34 cellular contexts compared by ENCODE assay signal in the genomic region with DNA sequence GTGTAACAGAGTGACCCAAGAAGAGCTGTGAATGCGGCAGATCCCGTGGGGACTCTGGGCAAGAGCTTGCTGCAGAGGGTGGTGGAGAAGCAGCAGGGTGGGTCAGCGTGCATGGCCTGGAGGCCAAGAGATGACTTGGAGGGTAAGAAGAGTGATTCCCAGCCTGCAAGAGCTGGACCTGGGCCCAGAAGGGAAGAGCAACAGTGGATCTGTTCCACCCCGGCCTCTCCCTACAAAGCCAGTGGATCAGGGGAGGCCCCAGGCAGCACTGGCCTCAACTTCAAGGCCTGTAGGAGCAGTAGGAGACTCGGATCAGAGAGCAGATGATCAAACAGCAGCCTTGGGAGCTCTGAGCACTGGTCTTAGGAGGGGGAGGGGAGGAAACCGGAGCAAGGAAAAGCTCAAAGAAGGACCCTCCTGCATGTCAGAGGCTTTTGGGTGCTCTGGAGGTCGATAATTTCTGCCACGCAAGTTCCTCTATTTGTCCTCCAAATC. TPM values are rescaled to one million over a fixed set of nuclear protein-coding genes. Genes with fewer than 3 reads are reported as not detected.
DNase-seq lines count a peak whose midpoint lies in the region; ATAC-seq and TF ChIP-seq lines count a peak whose summit lies in the region.
"Had no signal": no experiment of that assay in that cellular context is flagged by ENCODE, and none has a peak within 500 bp of the region (broad histone marks: within the 10 kb centered on the region; RNA-seq: fewer than 3 reads in every experiment).

No MANE protein-coding gene starts in this region.

- H3K36me3 ChIP-seq in BLaER1 (no peaks in the 10 kb centered on the region), H7 (replicated peaks; ENCODE audit: control insufficient read depth, insufficient read depth, low read length) (no peaks in the 10 kb centered on the region), SK-N-MC (ENCODE audit: insufficient read depth, low read length) (no peaks in the 10 kb centered on the region), iPS-20b (ENCODE audit: insufficient read depth, low read depth, low read length) (no peaks in the 10 kb centered on the region), adrenal gland (replicated peaks in 1 of 2) (no peaks in the 10 kb centered on the region)
- H3K36me3 ChIP-seq: heart left ventricle, lower lobe of right lung, MG63, pancreas, SJSA1 had no signal

- H3K27me3 ChIP-seq in BLaER1 (peaks cover 70% of the 10 kb centered on the region), H7 (ENCODE audit: control insufficient read depth, insufficient read depth, low read length) (no peaks in the 10 kb centered on the region), iPS-20b (ENCODE audit: insufficient read depth, low read length) (peaks cover 9% of the 10 kb centered on the region; the same call in 1 of the 2 replicates), adrenal gland (peaks cover 53% of the 10 kb centered on the region)
- H3K27me3 ChIP-seq: MG63, SJSA1, testis had no signal

- POLR2A ChIA-PET in HEK293T (lab: Yijun Ruan, JAX): no interaction called here

- H3K4me3 ChIP-seq in BLaER1 (peak overlapping the region; percentile 52), H7 (ENCODE audit: insufficient read depth, low read depth, low read length) (no peak overlapping the region), SK-N-MC (peak overlapping the region; percentile 63; the same call in 1 of the 2 replicates), iPS-20b (ENCODE audit: low read length) (peak overlapping the region; percentile 60; the same call in 1 of the 2 replicates), adrenal gland (no peak overlapping the region)
- H3K4me3 ChIP-seq: heart left ventricle, lower lobe of right lung, MG63, pancreas, SJSA1, testis had no signal

- H3K9ac ChIP-seq in BLaER1: no peak overlapping the region; the same call in 1 of the 2 replicates
- H3K9ac ChIP-seq in SK-N-MC (ENCODE audit: insufficient read length): no peak overlapping the region
- no peak overlapping the region; the same call in 1 of the 2 replicates for H3K9ac ChIP-seq in iPS-20b (ENCODE audit: low read depth, low read length)

- CTCF ChIA-PET in HEK293T (lab: Yijun Ruan, JAX): interaction anchor here (0.6 kb wide), 1 partner anchor 29 kb away, joined by 3 read pairs; no protein-coding TSS in a partner anchor

- intact Hi-C loops in adrenal gland (cut with DNase I): no loop called here
- intact Hi-C loops in posterior vena cava (cut with DNase I): no loop called here

- TF ChIP-seq POLR2A in adrenal gland (IDR thresholded peaks at IDR 0.05): no peak

- peak overlapping the region; percentile 66 for H3K27ac ChIP-seq in BLaER1
- H3K27ac ChIP-seq in SK-N-MC: no peak overlapping the region
- H3K27ac ChIP-seq in iPS-20b (ENCODE audit: low read length): no peak overlapping the region
- no peak overlapping the region for H3K27ac ChIP-seq in adrenal gland
- H3K27ac ChIP-seq: C4-2B, heart left ventricle, lower lobe of right lung, pancreas, SJSA1, testis had no signal

- H3K4me2 ChIP-seq in BLaER1: peak overlapping the region; percentile 82

- 42 to 53% (median 49%) methylated on average over 5 to 8 of the region's 8 CpGs for WGBS in adrenal gland, 4 donors

- DNase-seq in H7 (peak; percentile 38), SK-N-MC (ENCODE audit: low read depth, low spot score) (no peak), adrenal gland (no peak), posterior vena cava (ENCODE audit: low spot score) (no peak), HEK293T (ENCODE audit: extremely low spot score) (no peak)
- DNase-seq: activated CD4-positive, alpha-beta T cell treated with anti-CD3 and anti-CD28 coated beads, Interleukin-2, amount 50 U/mL, for 4 hours; activated CD4-positive, CD25-positive, alpha-beta regulatory T cell; activated CD8-positive, alpha-beta memory T cell treated with anti-CD3 and anti-CD28 coated beads, Interleukin-2, amount 10 ng/mL, durations not matched to agents 7 days and 5 days; activated T-cell treated with anti-CD3 and anti-CD28 coated beads, Interleukin-2, amount 50 U/mL, for 48 hours; Caco-2; DMS53; foreskin fibroblast; GOT3; kidney glomerular epithelial cell; lower lobe of right lung; MG63; natural killer cell; NCI-H1105 treated with DMSO at 0.1 percent for 48 hours; NCI-H2029; NCI-H774; pancreas; RPMI8226; stimulated activated naive CD8-positive, alpha-beta T cell treated with anti-CD3 and anti-CD28 coated beads, Interleukin-15, Interleukin-2, amounts not matched to agents 100 U/mL and 50 U/mL, for 24 hours; testis had no signal

- H4K20me1 ChIP-seq in BLaER1: peaks cover 79% of the 10 kb centered on the region

- TF ChIP-seq CTCF in adrenal gland (IDR thresholded peaks at IDR 0.05): no peak

- peaks cover 70% of the 10 kb centered on the region for H3K4me1 ChIP-seq in BLaER1
- peaks cover 17% of the 10 kb centered on the region for H3K4me1 ChIP-seq in iPS-20b (ENCODE audit: insufficient read depth, low read length)
- no peaks in the 10 kb centered on the region for H3K4me1 ChIP-seq in adrenal gland (replicated peaks in 1 of 2)
- H3K4me1 ChIP-seq: heart left ventricle, lower lobe of right lung, pancreas, SJSA1, testis had no signal

- ATAC-seq in HG03280 (IDR thresholded peaks at IDR 0.05; ENCODE audit: unreplicated experiment): no peak
- ATAC-seq: activated CD8-positive, alpha-beta memory T cell treated with anti-CD3 and anti-CD28 coated beads, Interleukin-2, amount 10 ng/mL, durations not matched to agents 7 days and 5 days; esophagus mucosa; heart left ventricle; lower lobe of right lung; pancreas had no signal

- H3K9me3 ChIP-seq in BLaER1 (no peaks in the 10 kb centered on the region), SK-N-MC (ENCODE audit: low read depth, low read length) (no peaks in the 10 kb centered on the region), iPS-20b (ENCODE audit: insufficient read depth, low read depth, low read length) (no peaks in the 10 kb centered on the region), adrenal gland (replicated peaks in 1 of 3) (no peaks in the 10 kb centered on the region)
- H3K9me3 ChIP-seq: Caco-2, heart left ventricle, lower lobe of right lung, MG63, pancreas, SJSA1, testis had no signal

TF ChIP-seq in HEK293T, 16 proteins besides CTCF, POLR2A, EP300 and RAD21:
- TF ChIP-seq CTBP1 (IDR thresholded peaks at IDR 0.05; ENCODE audit: borderline replicate concordance) (no peak), BHLHE40 (IDR thresholded peaks at IDR 0.05; ENCODE audit: borderline replicate concordance) (no peak), NFRKB (IDR thresholded peaks at IDR 0.05) (no peak)

RNA-seq across cellular contexts. Expression of gene L1CAM, which starts 7.6 kb away (rescaled TPM):
- total RNA-seq in H7 (2014; rRNA removed; shearing (Covaris generic)): 9.9 and 17.0 TPM in 2 replicates
- 10 to 100 TPM in 3 of 8 donors, 1 to 10 TPM in 3, under 1 TPM in 2; 0.52 to 50.1 (median 4.1) TPM for total RNA-seq in adrenal gland
- 10 to 100 TPM in 2 of 3 donors, 1 to 10 TPM in 1; 8.9 to 34.1 (median 14.5) TPM for polyA plus RNA-seq in adrenal gland
- 1 to 10 TPM; 3.8 to 4.4 TPM for total RNA-seq in posterior vena cava

RNA-seq across cellular contexts. Expression of gene AVPR2, which starts 26.1 kb away (rescaled TPM):
- not detected in 2 replicates for total RNA-seq in H7 (2014; rRNA removed; shearing (Covaris generic))
- total RNA-seq in adrenal gland: 1 to 10 TPM in 1 of 8 donors, under 1 TPM in 7; 0.18 to 1.1 (median 0.63) TPM
- polyA plus RNA-seq in adrenal gland: 1 to 10 TPM in 2 of 3 donors, not detected in 1; 1.0 to 1.6 TPM
- total RNA-seq in posterior vena cava: 1 to 10 TPM; 1.4 to 2.0 TPM
- total RNA-seq: activated CD8-positive, alpha-beta memory T cell treated with anti-CD3 and anti-CD28 coated beads, Interleukin-2, amount 10 ng/mL, durations not matched to agents 7 days and 5 days; Caco-2; HT1080; natural killer cell; SJSA1; T-helper 1 cell treated with Interleukin-12 subunit alpha and Interleukin-12 subunit beta and Interleukin-4 antibody, amounts not matched to agents 30 ng/mL and 1 ng/mL, for 36 hours had no signal
- polyA plus RNA-seq: AG04450 had no signal

RNA-seq across cellular contexts. Expression of gene ARHGAP4, which starts 47.7 kb away (rescaled TPM):
- 39.4 and 51.3 TPM in 2 replicates for total RNA-seq in H7 (2014; rRNA removed; shearing (Covaris generic))
- total RNA-seq in adrenal gland (10 to 100 TPM; 22.7 to 67.8 (median 46.0) TPM), posterior vena cava (10 to 100 TPM; 36.3 to 47.1 TPM)
- 100 to 1,000 TPM in 2 of 3 donors, 1 to 10 TPM in 1; 1.5 to 316 (median 118) TPM for polyA plus RNA-seq in adrenal gland

RNA-seq across cellular contexts. Expression of gene PDZD4, which starts 48.0 kb away (rescaled TPM):
- 73.0 and 76.3 TPM in 2 replicates for total RNA-seq in H7 (2014; rRNA removed; shearing (Covaris generic))
- total RNA-seq in adrenal gland (1 to 10 TPM in 7 of 8 donors, under 1 TPM in 1; 0.69 to 8.8 (median 3.7) TPM), posterior vena cava (10 to 100 TPM; 21.0 to 22.9 TPM)
- polyA plus RNA-seq in adrenal gland: 10 to 100 TPM in 1 of 3 donors, 1 to 10 TPM in 2; 3.0 to 39.2 (median 9.5) TPM

RNA-seq across cellular contexts. Expression of gene NAA10, which starts 56.5 kb away (rescaled TPM):
- total RNA-seq in H7 (2014; rRNA removed; shearing (Covaris generic)): 86.7 and 97.4 TPM in 2 replicates
- total RNA-seq in adrenal gland: 100 to 1,000 TPM in 3 of 8 donors, 10 to 100 TPM in 5; 60.0 to 159 (median 93.6) TPM
- polyA plus RNA-seq in adrenal gland: 100 to 1,000 TPM; 121 to 287 (median 228) TPM
- 10 to 100 TPM; 69.4 to 75.4 TPM for total RNA-seq in posterior vena cava

Comparison
In these comparisons a context has a peak if more than half of its experiments do, and no peak if none do; other contexts are left out.
1. H3K4me3 ChIP-seq: peak in BLaER1 (single experiment), SK-N-MC (single experiment) and iPS-20b (single experiment); none in H7 (single experiment) and adrenal gland (0 of 4).